In the genomic region with DNA sequence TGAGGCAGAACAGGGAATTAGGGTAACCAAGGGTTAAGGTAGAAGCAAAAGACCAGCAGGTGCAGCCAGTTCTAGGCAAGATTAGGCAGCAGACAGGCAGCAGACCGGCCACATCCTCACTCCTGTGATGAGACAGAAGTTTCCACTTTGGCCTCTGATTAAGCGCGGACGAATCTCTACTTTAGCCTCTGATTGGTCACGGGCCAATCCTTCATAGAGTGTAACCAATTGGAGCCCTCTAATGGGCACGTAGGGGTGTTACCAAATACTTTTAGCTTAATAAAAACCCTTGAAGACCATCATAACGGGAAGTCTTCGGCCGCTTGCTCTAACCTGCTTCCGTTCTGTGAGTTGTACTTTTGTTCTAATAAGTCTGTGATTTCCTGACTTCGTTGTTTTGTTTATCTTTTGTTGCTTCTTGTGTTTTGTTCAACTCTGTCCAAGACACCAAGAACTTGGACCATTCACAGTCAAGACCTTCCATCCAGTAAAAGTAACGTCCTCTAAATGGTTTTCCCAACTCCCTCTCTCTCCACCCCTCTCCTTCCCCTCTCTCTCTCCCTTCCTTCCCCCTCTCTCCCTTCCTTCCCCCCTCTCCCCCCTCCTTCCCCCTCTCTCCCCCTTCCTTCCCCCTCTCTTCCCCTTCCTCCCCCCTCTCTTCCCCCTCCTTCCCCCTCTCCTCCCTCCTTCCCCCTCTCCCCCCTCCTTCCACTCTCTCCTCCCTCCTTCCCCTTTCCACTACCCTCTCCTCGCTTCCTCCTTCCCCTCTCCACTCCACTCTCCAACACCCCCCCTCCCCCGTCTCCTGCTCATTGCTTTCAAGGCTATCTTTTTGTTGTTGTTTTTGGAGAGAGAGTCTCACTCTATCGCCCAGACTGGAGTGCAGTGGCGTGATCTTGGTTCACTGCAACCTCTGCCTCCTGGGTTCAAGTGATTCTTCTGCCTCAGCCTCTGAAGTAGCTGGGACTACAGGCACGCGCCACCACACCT, we compare ENCODE assay signal across 15 cellular contexts. TPM values are rescaled to one million over a fixed set of nuclear protein-coding genes. Genes with fewer than 3 reads are reported as not detected.
DNase-seq lines count a peak whose midpoint lies in the region; ATAC-seq, FAIRE-seq and TF ChIP-seq lines count a peak whose summit lies in the region.
"Had no signal": no experiment of that assay in that cellular context is flagged by ENCODE, and none has a peak within 500 bp of the region (broad histone marks: within the 10 kb centered on the region; RNA-seq: fewer than 3 reads in every experiment).

No MANE protein-coding gene starts in this region.

- CTCF ChIA-PET in H1 (lab: Charles Lee; ENCODE audit: partially characterized antibody): interaction anchor here (0.7 to 1.7 kb wide), 7 partner anchors 8 to 50 kb away, joined by 3 to 10 read pairs (median 5); no protein-coding TSS in a partner anchor

- H2BK20ac ChIP-seq in H1 (ENCODE audit: low read length): no peak overlapping the region

- TF ChIP-seq POLR2A in NB4 (IDR thresholded peaks at IDR 0.05; ENCODE audit: extremely low read depth, insufficient read length) (no peak), H1 (IDR thresholded peaks at IDR 0.05; ENCODE audit: control extremely low read depth in 1 of 2, low read depth in 2 of 2, low read length in 2 of 2) (no peak)

- H4K20me1 ChIP-seq in H1 (replicated peaks in 1 of 2; ENCODE audit: control insufficient read depth in 1 of 2, insufficient read depth in 2 of 2, low read length in 2 of 2): no peaks in the 10 kb centered on the region

- no peak overlapping the region for H4K8ac ChIP-seq in H1 (ENCODE audit: extremely low read depth, insufficient read depth, low read length)

- H2BK12ac ChIP-seq in H1 (ENCODE audit: low read depth, low read length): no peak overlapping the region

- no peak overlapping the region for H3K56ac ChIP-seq in H1 (replicated peaks; ENCODE audit: insufficient read length, low read depth, low read length)

- no peaks in the 10 kb centered on the region for H3K27me3 ChIP-seq in H1 (replicated peaks in 1 of 4; ENCODE audit: control insufficient read depth in 3 of 4, extremely low read depth in 1 of 4, insufficient read depth in 3 of 4, low read length in 3 of 4)

- H3K79me2 ChIP-seq in H1 (ENCODE audit: control insufficient read depth in 1 of 2, insufficient read depth in 2 of 2, low read length in 2 of 2): no peaks in the 10 kb centered on the region

- H3K79me1 ChIP-seq in H1 (ENCODE audit: low read depth, low read length): no peaks in the 10 kb centered on the region

- no peak overlapping the region for H4K91ac ChIP-seq in H1 (replicated peaks; ENCODE audit: insufficient read length, low read length)

- H2BK120ac ChIP-seq in H1 (replicated peaks; ENCODE audit: low read depth, low read length): no peak overlapping the region

- H3K9me3 ChIP-seq in H1 (ENCODE audit: insufficient read depth in 2 of 2, low read depth in 1 of 2, low read length in 1 of 2): no peaks in the 10 kb centered on the region
- H3K9me3 ChIP-seq: Caco-2 had no signal

- POLR2A ChIA-PET in H1 (lab: Charles Lee; ENCODE audit: partially characterized antibody): interaction anchor here (0.7 to 1.9 kb wide), 4 partner anchors 10 to 213 kb away, joined by 3 to 6 read pairs (median 4); no protein-coding TSS in a partner anchor

- no peak overlapping the region for H3K23ac ChIP-seq in H1 (ENCODE audit: insufficient read length)

- no peak for TF ChIP-seq RAD21 in H1 (IDR thresholded peaks at IDR 0.05 in 1 of 2, conservative IDR thresholded peaks at IDR 0.05 in 1 of 2; ENCODE audit: low read depth in 2 of 2, low read length in 2 of 2)

- H3K27ac ChIP-seq in H1 (ENCODE audit: low read depth, low read length): no peak overlapping the region

- no peak for ATAC-seq in GM21528 (IDR thresholded peaks at IDR 0.05; ENCODE audit: low FRiP score, unreplicated experiment)

- no peak overlapping the region for H3K4ac ChIP-seq in H1 (replicated peaks; ENCODE audit: insufficient read length, low read depth, low read length)

- H2AFZ ChIP-seq in H1 (ENCODE audit: low read length): no peak overlapping the region

- no peak overlapping the region; the same call in 1 of the 2 replicates for H3K18ac ChIP-seq in H1 (ENCODE audit: extremely low read depth, low read length)

- DNase-seq in SKM-1 treated with dmso at 0.1 percent for 144 hours (lab: John Stamatoyannopoulos, UW; ENCODE audit: unreplicated experiment) (peak; percentile 8), SKM-1 (lab: John Stamatoyannopoulos, UW; ENCODE audit: unreplicated experiment) (no peak), NB4 (ENCODE audit: low read depth) (peak; percentile 47), H1 (ENCODE audit: low read depth in 1 of 2, low spot score in 2 of 2) (no peak), cerebellar cortex (ENCODE audit: low spot score) (no peak), DMS153 (lab: John Stamatoyannopoulos, UW) (no peak), SIG-M5 (lab: John Stamatoyannopoulos, UW) (no peak)
- DNase-seq: Caco-2, DMS79, GOT3, NCI-H1092, NCI-H2107, Right ventricle myocardium superior had no signal

- H4K5ac ChIP-seq in H1 (ENCODE audit: insufficient read length, low read depth, low read length): no peak overlapping the region

- no peak overlapping the region for H3K9ac ChIP-seq in H1 (replicated peaks in 1 of 4; ENCODE audit: extremely low read depth in 1 of 4, low read depth in 3 of 4, low read length in 3 of 4)

- no peaks in the 10 kb centered on the region for H3K4me1 ChIP-seq in H1 (replicated peaks in 1 of 4; ENCODE audit: control insufficient read depth in 3 of 4, insufficient read depth in 4 of 4, low read length in 3 of 4)
- H3K4me1 ChIP-seq: Caco-2 had no signal

- no peaks in the 10 kb centered on the region for H3K36me3 ChIP-seq in H1 (ENCODE audit: control insufficient read depth in 2 of 4, insufficient read depth in 4 of 4, low read length in 3 of 4)

- no peak for TF ChIP-seq EP300 in H1 (IDR thresholded peaks at IDR 0.05; ENCODE audit: borderline replicate concordance in 1 of 2, low read depth in 2 of 2, low read length in 2 of 2)

- no peak overlapping the region for H2AK5ac ChIP-seq in H1 (ENCODE audit: low read depth, low read length)

- H3K14ac ChIP-seq in H1 (ENCODE audit: insufficient read length): no peak overlapping the region

- H3K4me3 ChIP-seq in NB4 (ENCODE audit: low read depth, low read length) (no peak overlapping the region), H1 (ENCODE audit: extremely low read depth in 1 of 4, insufficient read depth in 2 of 4, low read depth in 3 of 4, low read length in 4 of 4) (no peak overlapping the region)

- no peak overlapping the region for H3K4me2 ChIP-seq in H1 (ENCODE audit: insufficient read depth in 1 of 2, low read depth in 2 of 2, low read length in 2 of 2)

- H2BK5ac ChIP-seq in H1 (ENCODE audit: low read depth, low read length): no peak overlapping the region

- no peaks in the 10 kb centered on the region for H3K23me2 ChIP-seq in H1 (ENCODE audit: low read depth, low read length)

- WGBS in H1 (ENCODE audit: extremely low coverage in 1 of 2, insufficient coverage in 1 of 2, insufficient read length in 1 of 2, insufficient replicate concordance in 2 of 2, low coverage in 1 of 2, low lambda C conversion rate in 2 of 2, missing lambda C conversion rate in 1 of 2), 2 experiments: 88 to 89% methylated on average over 1 to 17 of the region's 18 CpGs

- FAIRE-seq in H1 (lab: Jason Lieb, UNC): no peak
- FAIRE-seq: GM12892 had no signal

- H2BK15ac ChIP-seq in H1 (ENCODE audit: low read length): no peak overlapping the region

- TF ChIP-seq CTCF in NB4 (IDR thresholded peaks at IDR 0.05; ENCODE audit: low read depth, low read length) (no peak), H1 (IDR thresholded peaks at IDR 0.05; ENCODE audit: control extremely low read depth in 1 of 3, insufficient read depth in 1 of 3, low read depth in 1 of 3, low read length in 3 of 3) (no peak)

TF ChIP-seq in H1, 55 proteins besides CTCF, POLR2A, EP300 and RAD21:
- peak; percentile 77 for TF ChIP-seq SP1 (IDR thresholded peaks at IDR 0.05; ENCODE audit: low read depth, low read length)
- no peak for TF ChIP-seq ZNF274 (IDR thresholded peaks at IDR 0.05; ENCODE audit: borderline replicate concordance, extremely low read depth, low read length)

RNA-seq across cellular contexts. Expression of gene MALSU1, which starts 13.2 kb away (rescaled TPM):
- total RNA-seq in H1 (2021; fragmentation: NEBNext Ultra II Directional; extraction: Animal tissue kit (Norgen Biotek cat#: 25700)): 84.0 and 86.8 TPM in 2 replicates
- 72.5 and 73.5 TPM in 2 replicates for polyA plus RNA-seq in H1 (2011; rRNA removed)
- polyA plus RNA-seq in H1 (2011; cell fraction: cytosol; rRNA removed): 70.0 TPM
- 43.4 TPM for polyA plus RNA-seq in H1 (2011; cell fraction: nucleus; rRNA removed)
- polyA plus RNA-seq in H1 (2012, experiment 1 of 2): 67.3 to 74.4 TPM (median 68.6 TPM) in 4 replicates
- 19.9 TPM for polyA plus RNA-seq in H1 (2012, experiment 2 of 2)
- polyA plus RNA-seq in H1 (2013, experiment 1 of 2): 63.5 TPM
- polyA plus RNA-seq in H1 (2013, experiment 2 of 2): 67.7 TPM
- polyA minus RNA-seq in H1 (2011; rRNA and poly(A)+ RNA removed): 19.5 and 25.0 TPM in 2 replicates
- polyA minus RNA-seq in H1 (2011; cell fraction: cytosol; rRNA and poly(A)+ RNA removed): 26.3 TPM
- polyA minus RNA-seq in H1 (2011; cell fraction: nucleus; rRNA and poly(A)+ RNA removed): 29.2 TPM

RNA-seq across cellular contexts. Expression of gene GPNMB, which starts 39.4 kb away (rescaled TPM):
- total RNA-seq in H1 (2021; fragmentation: NEBNext Ultra II Directional; extraction: Animal tissue kit (Norgen Biotek cat#: 25700)): 0.52 and 1.1 TPM in 2 replicates
- 0.61 and 1.4 TPM in 2 replicates for polyA plus RNA-seq in H1 (2011; rRNA removed)
- 1.5 TPM for polyA plus RNA-seq in H1 (2011; cell fraction: cytosol; rRNA removed)
- polyA plus RNA-seq in H1 (2011; cell fraction: nucleus; rRNA removed): 0.97 TPM
- polyA plus RNA-seq in H1 (2012, experiment 1 of 2): 0.63 to 1.6 TPM (median 1.2 TPM) in 4 replicates
- polyA plus RNA-seq in H1 (2012, experiment 2 of 2): 0.28 TPM
- 1.3 TPM for polyA plus RNA-seq in H1 (2013, experiment 1 of 2)
- 1.5 TPM for polyA plus RNA-seq in H1 (2013, experiment 2 of 2)
- 0.79 and 1.3 TPM in 2 replicates for polyA minus RNA-seq in H1 (2011; rRNA and poly(A)+ RNA removed)
- polyA minus RNA-seq in H1 (2011; cell fraction: cytosol; rRNA and poly(A)+ RNA removed): 1.0 TPM
- 1.6 TPM for polyA minus RNA-seq in H1 (2011; cell fraction: nucleus; rRNA and poly(A)+ RNA removed)

Comparison
In these comparisons a context has a peak if more than half of its experiments do, and no peak if none do; other contexts are left out.
1. DNase-seq: peak in SKM-1 treated with dmso at 0.1 percent for 144 hours (single experiment) and NB4 (single experiment); none in SKM-1 (single experiment), H1 (0 of 2), cerebellar cortex (single experiment), DMS153 (single experiment) and SIG-M5 (single experiment).